ENCODE assay signal across 20 cellular contexts in genomic region chr20:14757728-14758127, GRCh38.
DNase-seq lines count a peak whose midpoint lies in the region; ATAC-seq, FAIRE-seq and TF ChIP-seq lines count a peak whose summit lies in the region.
"Had no signal": no experiment of that assay in that cellular context is flagged by ENCODE, and none has a peak within 500 bp of the region (broad histone marks: within the 10 kb centered on the region; RNA-seq: fewer than 3 reads in every experiment).

No MANE protein-coding gene starts in this region.

- no peak overlapping the region for H3K9ac ChIP-seq in H1 (replicated peaks in 1 of 4; ENCODE audit: extremely low read depth in 1 of 4, low read depth in 3 of 4, low read length in 3 of 4)
- H3K9ac ChIP-seq: GM23248 had no signal

- no peak overlapping the region for H3K18ac ChIP-seq in H1 (ENCODE audit: extremely low read depth, low read length)

- no peak overlapping the region for H2BK5ac ChIP-seq in H1 (ENCODE audit: low read depth, low read length)

- peaks cover 11% of the 10 kb centered on the region for H3K9me3 Mint-ChIP-seq in natural killer cell treated with Interleukin-12 subunit alpha and Interleukin-12 subunit beta and Interleukin-15 and Interleukin-18, amount 100 ng/mL, for 72 hours
- no peaks in the 10 kb centered on the region for H3K9me3 Mint-ChIP-seq in chondrocyte (ENCODE audit: low read depth)
- H3K9me3 Mint-ChIP-seq: IgD-negative memory B cell had no signal

- no peak overlapping the region for H3K27ac ChIP-seq in H1 (ENCODE audit: low read depth, low read length)
- H3K27ac ChIP-seq in right lobe of liver, result no peak overlapping the region
- H3K27ac ChIP-seq: 22Rv1, A549, C4-2B, GM23248 had no signal

- H4K8ac ChIP-seq in H1 (ENCODE audit: extremely low read depth, insufficient read depth, low read length), result no peak overlapping the region

- no peak overlapping the region for H4K91ac ChIP-seq in H1 (replicated peaks; ENCODE audit: insufficient read length, low read length)

- no peak overlapping the region for H2BK120ac ChIP-seq in H1 (replicated peaks; ENCODE audit: low read depth, low read length)

- TF ChIP-seq EP300 in H1 (IDR thresholded peaks at IDR 0.05; ENCODE audit: borderline replicate concordance in 1 of 2, low read depth in 2 of 2, low read length in 2 of 2), result no peak

- H3K36me3 Mint-ChIP-seq in natural killer cell treated with Interleukin-12 subunit alpha and Interleukin-12 subunit beta and Interleukin-15 and Interleukin-18, amount 100 ng/mL, for 72 hours, result no peaks in the 10 kb centered on the region
- H3K36me3 Mint-ChIP-seq in chondrocyte (ENCODE audit: low read depth), result peaks cover 1% of the 10 kb centered on the region
- H3K36me3 Mint-ChIP-seq: IgD-negative memory B cell had no signal

- H4K5ac ChIP-seq in H1 (ENCODE audit: insufficient read length, low read depth, low read length), result no peak overlapping the region

- no peak overlapping the region for H3K23ac ChIP-seq in H1 (ENCODE audit: insufficient read length)

- TF ChIP-seq RAD21 in H1 (IDR thresholded peaks at IDR 0.05 in 1 of 2, conservative IDR thresholded peaks at IDR 0.05 in 1 of 2; ENCODE audit: low read depth in 2 of 2, low read length in 2 of 2), result peak; percentile 63 to 76

- no peaks in the 10 kb centered on the region for H3K36me3 ChIP-seq in H1 (ENCODE audit: control insufficient read depth in 2 of 4, insufficient read depth in 4 of 4, low read length in 3 of 4)
- H3K36me3 ChIP-seq in right lobe of liver, result no peaks in the 10 kb centered on the region

- no peaks in the 10 kb centered on the region for H3K79me1 ChIP-seq in H1 (ENCODE audit: low read depth, low read length)

- H3K14ac ChIP-seq in H1 (ENCODE audit: insufficient read length), result no peak overlapping the region

- POLR2A ChIA-PET in H1 (lab: Charles Lee; ENCODE audit: partially characterized antibody), result no interaction called here

- CTCF ChIA-PET in H1 (lab: Charles Lee; ENCODE audit: partially characterized antibody), result interaction anchor here (0.7 to 2.0 kb wide), 3 partner anchors 9 to 503 kb away, joined by 3 to 6 read pairs (median 6); partner anchors contain the start of gene FLRT3

- intact Hi-C loops in right lobe of liver (cut with DNase I), result no loop called here

- no peaks in the 10 kb centered on the region for H3K79me2 ChIP-seq in H1 (ENCODE audit: control insufficient read depth in 1 of 2, insufficient read depth in 2 of 2, low read length in 2 of 2)

- no peak for FAIRE-seq in H1 (lab: Jason Lieb, UNC)
- FAIRE-seq: D721Med, HTR-8/SVneo had no signal

- H3K4me2 ChIP-seq in H1 (ENCODE audit: insufficient read depth in 1 of 2, low read depth in 2 of 2, low read length in 2 of 2), result no peak overlapping the region
- H3K4me2 ChIP-seq: A549 had no signal

- H3K56ac ChIP-seq in H1 (replicated peaks; ENCODE audit: insufficient read length, low read depth, low read length), result no peak overlapping the region

- no peak overlapping the region for H3K4ac ChIP-seq in H1 (replicated peaks; ENCODE audit: insufficient read length, low read depth, low read length)

- no peak for ATAC-seq in right lobe of liver
- ATAC-seq in natural killer cell treated with Interleukin-12 subunit alpha and Interleukin-12 subunit beta and Interleukin-15 and Interleukin-18, amount 100 ng/mL, for 72 hours, result no peak
- no peak for ATAC-seq in GM19397 (IDR thresholded peaks at IDR 0.05; ENCODE audit: unreplicated experiment)
- ATAC-seq: A549 had no signal

- H3K4me3 ChIP-seq in H1 (ENCODE audit: extremely low read depth in 1 of 4, insufficient read depth in 2 of 4, low read depth in 3 of 4, low read length in 4 of 4), result no peak overlapping the region
- H3K4me3 ChIP-seq in right lobe of liver, result no peak overlapping the region
- H3K4me3 ChIP-seq: A549, GM23248 had no signal

- H3K9me3 ChIP-seq in H1 (ENCODE audit: insufficient read depth in 2 of 2, low read depth in 1 of 2, low read length in 1 of 2) (no peaks in the 10 kb centered on the region), right lobe of liver (no peaks in the 10 kb centered on the region)
- H3K9me3 ChIP-seq: A549, Caco-2 had no signal

- H2AK5ac ChIP-seq in H1 (ENCODE audit: low read depth, low read length), result no peak overlapping the region

- WGBS in H1 (ENCODE audit: extremely low coverage in 1 of 2, insufficient coverage in 1 of 2, insufficient read length in 1 of 2, insufficient replicate concordance in 2 of 2, low coverage in 1 of 2, low lambda C conversion rate in 2 of 2, missing lambda C conversion rate in 1 of 2), 2 experiments, result 86% methylated on average over 12 of the region's 12 CpGs; no CpG with 5 or more reads in 1 of the 2 experiments
- 44% methylated on average over 5 of the region's 12 CpGs for WGBS in right lobe of liver (ENCODE audit: insufficient coverage, low coverage, low lambda C conversion rate, missing lambda C conversion rate)

- H2BK12ac ChIP-seq in H1 (ENCODE audit: low read depth, low read length), result 0 out of 2 replicates have a peak overlapping the region, but pooled peaks have one; percentile 41

- H3K27me3 Mint-ChIP-seq in natural killer cell treated with Interleukin-12 subunit alpha and Interleukin-12 subunit beta and Interleukin-15 and Interleukin-18, amount 100 ng/mL, for 72 hours, result no peaks in the 10 kb centered on the region
- H3K27me3 Mint-ChIP-seq in chondrocyte (ENCODE audit: low read depth), result peaks cover 9% of the 10 kb centered on the region
- H3K27me3 Mint-ChIP-seq: CD4-positive, alpha-beta T cell had no signal

- H3K4me1 ChIP-seq in H1 (replicated peaks in 1 of 4; ENCODE audit: control insufficient read depth in 3 of 4, insufficient read depth in 4 of 4, low read length in 3 of 4), result no peaks in the 10 kb centered on the region
- H3K4me1 ChIP-seq in right lobe of liver, result no peaks in the 10 kb centered on the region
- H3K4me1 ChIP-seq: A549, Caco-2 had no signal

- H3K23me2 ChIP-seq in H1 (ENCODE audit: low read depth, low read length), result 0 out of 2 replicates have a peak, but pooled peaks cover 1% of the 10 kb centered on the region

- no peaks in the 10 kb centered on the region for H3K27me3 ChIP-seq in H1 (replicated peaks in 1 of 4; ENCODE audit: control insufficient read depth in 3 of 4, extremely low read depth in 1 of 4, insufficient read depth in 3 of 4, low read length in 3 of 4)
- no peaks in the 10 kb centered on the region for H3K27me3 ChIP-seq in right lobe of liver

- H2AFZ ChIP-seq in H1 (ENCODE audit: low read length), result 0 out of 2 replicates have a peak overlapping the region, but pooled peaks have one; percentile 24
- H2AFZ ChIP-seq: GM23248 had no signal

- TF ChIP-seq POLR2A in H1 (IDR thresholded peaks at IDR 0.05; ENCODE audit: control extremely low read depth in 1 of 2, low read depth in 2 of 2, low read length in 2 of 2) (no peak), right lobe of liver (IDR thresholded peaks at IDR 0.05) (no peak)

- no peak overlapping the region for H2BK15ac ChIP-seq in H1 (ENCODE audit: low read length)

- no peaks in the 10 kb centered on the region for H4K20me1 ChIP-seq in H1 (replicated peaks in 1 of 2; ENCODE audit: control insufficient read depth in 1 of 2, insufficient read depth in 2 of 2, low read length in 2 of 2)

- TF ChIP-seq CTCF in H1 (IDR thresholded peaks at IDR 0.05; ENCODE audit: control extremely low read depth in 1 of 3, insufficient read depth in 1 of 3, low read depth in 1 of 3, low read length in 3 of 3) (peak; percentile 34 to 40 (median 34); a peak in 3 of 4 replicates), right lobe of liver (IDR thresholded peaks at IDR 0.05) (peak; percentile 6 to 41 (median 27)), chondrocyte (IDR thresholded peaks at IDR 0.05) (no peak)

- no peak overlapping the region for H2BK20ac ChIP-seq in H1 (ENCODE audit: low read length)

- H3K4me3 Mint-ChIP-seq in natural killer cell treated with Interleukin-12 subunit alpha and Interleukin-12 subunit beta and Interleukin-15 and Interleukin-18, amount 100 ng/mL, for 72 hours, result no peak overlapping the region
- no peak overlapping the region for H3K4me3 Mint-ChIP-seq in chondrocyte (ENCODE audit: unreplicated experiment)
- H3K4me3 Mint-ChIP-seq: CD4-positive, alpha-beta T cell; IgD-negative memory B cell had no signal

- DNase-seq in ELF-1 (ENCODE audit: low read depth, low spot score), result peak; percentile 47
- peak in 1 of 2 experiments; percentile 52 for DNase-seq in H1 (ENCODE audit: low read depth in 1 of 2, low spot score in 2 of 2)
- peak; percentile 55 for DNase-seq in islet precursor cell
- peak in 2 of 3 donors; percentile 21 to 55 for DNase-seq in right lobe of liver
- no peak for DNase-seq in UCSD-AML1 (lab: John Stamatoyannopoulos, UW; ENCODE audit: unreplicated experiment)
- no peak for DNase-seq in natural killer cell treated with Interleukin-12 subunit alpha and Interleukin-12 subunit beta and Interleukin-15 and Interleukin-18, amount 100 ng/mL, for 72 hours (ENCODE audit: low spot score)
- DNase-seq in chondrocyte (ENCODE audit: low spot score), result no peak
- DNase-seq: AML-193; CD4-positive, alpha-beta T cell; GF-D8; GM23248; H7 had no signal

- H3K27ac Mint-ChIP-seq in natural killer cell treated with Interleukin-12 subunit alpha and Interleukin-12 subunit beta and Interleukin-15 and Interleukin-18, amount 100 ng/mL, for 72 hours, result no peak overlapping the region
- no peak overlapping the region for H3K27ac Mint-ChIP-seq in chondrocyte (ENCODE audit: unreplicated experiment)
- H3K27ac Mint-ChIP-seq: CD4-positive, alpha-beta T cell; IgD-negative memory B cell had no signal

- no peaks in the 10 kb centered on the region for H3K4me1 Mint-ChIP-seq in natural killer cell treated with Interleukin-12 subunit alpha and Interleukin-12 subunit beta and Interleukin-15 and Interleukin-18, amount 100 ng/mL, for 72 hours (ENCODE audit: low read depth in 2 of 2)
- H3K4me1 Mint-ChIP-seq in chondrocyte (ENCODE audit: low read depth), result no peaks in the 10 kb centered on the region
- H3K4me1 Mint-ChIP-seq: IgD-negative memory B cell had no signal

TF ChIP-seq in H1, 55 proteins besides CTCF, POLR2A, EP300 and RAD21 (continues in another document):
- TF ChIP-seq CHD2 (IDR thresholded peaks at IDR 0.05; ENCODE audit: low read length) (no peak), HDAC2 (IDR thresholded peaks at IDR 0.05; ENCODE audit: borderline replicate concordance in 1 of 2, low read depth in 2 of 2, low read length in 2 of 2) (no peak), RXRA (IDR thresholded peaks at IDR 0.05; ENCODE audit: insufficient read depth, low read depth, low read length) (no peak), MAX (IDR thresholded peaks at IDR 0.05) (no peak), CBX8 (IDR thresholded peaks at IDR 0.05; ENCODE audit: borderline replicate concordance, low read depth, low read length) (no peak), SIRT6 (IDR thresholded peaks at IDR 0.05; ENCODE audit: low read length) (no peak), EZH2 (IDR thresholded peaks at IDR 0.05; ENCODE audit: low read depth, low read length, severe bottlenecking) (no peak), GTF2F1 (IDR thresholded peaks at IDR 0.05; ENCODE audit: borderline replicate concordance, low read depth, low read length) (no peak), GABPA (IDR thresholded peaks at IDR 0.05; ENCODE audit: borderline replicate concordance, insufficient read depth, low read length) (no peak), SP1 (IDR thresholded peaks at IDR 0.05; ENCODE audit: low read depth, low read length) (no peak)

Comparison
In these comparisons a context has a peak if more than half of its experiments do, and no peak if none do; other contexts are left out.
1. DNase-seq: peak in ELF-1 (single experiment), islet precursor cell (single experiment) and right lobe of liver (2 of 3); none in UCSD-AML1 (single experiment), natural killer cell treated with Interleukin-12 subunit alpha and Interleukin-12 subunit beta and Interleukin-15 and Interleukin-18, amount 100 ng/mL, for 72 hours (single experiment) and chondrocyte (single experiment).